ENCODE assay signal across 9 cellular contexts in genomic region chr9:37074790-37075189, GRCh38. TPM values are rescaled to one million over a fixed set of nuclear protein-coding genes. Genes with fewer than 3 reads are reported as not detected.
DNase-seq lines count a peak whose midpoint lies in the region; ATAC-seq and TF ChIP-seq lines count a peak whose summit lies in the region.
"Not testable (repeated sequence)": the region's sequence is repeated elsewhere in the genome, so short reads cannot be mapped to it uniquely, and the experiment has no call there.
"Had no signal": no experiment of that assay in that cellular context is flagged by ENCODE, and none has a peak within 500 bp of the region (broad histone marks: within the 10 kb centered on the region; RNA-seq: fewer than 3 reads in every experiment).

No MANE protein-coding gene starts in this region.

- not testable (repeated sequence) for H3K9me3 Mint-ChIP-seq in activated naive CD8-positive, alpha-beta T cell treated with anti-CD3 and anti-CD28 coated beads, Interleukin-2, amount 50 U/mL, for 24 hours

- H3K4me1 ChIP-seq in DOHH2 (ENCODE audit: control insufficient read depth, low read length) (peaks cover 87% of the 10 kb centered on the region), OCI-LY1 (ENCODE audit: insufficient read depth, low read length, severe bottlenecking) (peaks cover 63% of the 10 kb centered on the region)
- not testable (repeated sequence) for H3K4me1 ChIP-seq in neuronal stem cell (ENCODE audit: control insufficient read depth in 2 of 2, insufficient read depth in 1 of 2, low read depth in 1 of 2, low read length in 2 of 2)

- H3F3A ChIP-seq in DOHH2 (ENCODE audit: control insufficient read depth, insufficient read depth) = peaks cover 41% of the 10 kb centered on the region
- not testable (repeated sequence) for H3F3A ChIP-seq in OCI-LY1 (ENCODE audit: insufficient read depth, low read length)

- peak overlapping the region; percentile 62 for H3K4me3 ChIP-seq in DOHH2 (ENCODE audit: low read length)
- H3K4me3 ChIP-seq in OCI-LY1 (ENCODE audit: low read depth, low read length, poor library complexity, severe bottlenecking); neuronal stem cell (ENCODE audit: low read length in 2 of 2): not testable (repeated sequence)

- not testable (repeated sequence) for H2BK12ac ChIP-seq in neuronal stem cell (ENCODE audit: low read length)

- H3K79me1 ChIP-seq in neuronal stem cell (ENCODE audit: low read depth, low read length) = not testable (repeated sequence)

- H3K23ac ChIP-seq in neuronal stem cell (ENCODE audit: low read depth, low read length, poor library complexity) = not testable (repeated sequence)

- H3K79me2 ChIP-seq in DOHH2 (ENCODE audit: control insufficient read depth, low read length) = peaks cover 21% of the 10 kb centered on the region
- not testable (repeated sequence) for H3K79me2 ChIP-seq in OCI-LY1 (ENCODE audit: insufficient read depth, low read length)

- H3K9me3 ChIP-seq in DOHH2 (ENCODE audit: control insufficient read depth, insufficient read depth, low read length); OCI-LY1 (ENCODE audit: low read length); neuronal stem cell (replicated peaks in 1 of 2; ENCODE audit: control insufficient read depth in 2 of 2, insufficient read depth in 1 of 2, low read depth in 1 of 2, low read length in 2 of 2): not testable (repeated sequence)

- not testable (repeated sequence) for DNase-seq in activated naive CD8-positive, alpha-beta T cell treated with anti-CD3 and anti-CD28 coated beads, Interleukin-2, amount 50 U/mL, for 24 hours; neuronal stem cell (ENCODE audit: low spot score)

- not testable (repeated sequence) for H3K14ac ChIP-seq in neuronal stem cell (ENCODE audit: low read length)

- not testable (repeated sequence) for H2AFZ ChIP-seq in OCI-LY1 (ENCODE audit: low read length)
- peak overlapping the region; percentile 62 for H2AFZ ChIP-seq in neuronal stem cell (ENCODE audit: low read length)

- H3K27ac ChIP-seq in DOHH2 (ENCODE audit: low read depth, low read length) (peak overlapping the region; percentile 97), OCI-LY1 (ENCODE audit: low read depth, low read length, poor library complexity, severe bottlenecking) (peak overlapping the region; percentile 100)
- H3K27ac ChIP-seq in neuronal stem cell (replicated peaks; ENCODE audit: low read length) = not testable (repeated sequence)

- peaks cover 19% of the 10 kb centered on the region for H3K4me1 Mint-ChIP-seq in activated naive CD8-positive, alpha-beta T cell treated with anti-CD3 and anti-CD28 coated beads, Interleukin-2, amount 50 U/mL, for 24 hours

- not testable (repeated sequence) for H3K27me3 ChIP-seq in DOHH2 (ENCODE audit: control insufficient read depth, low read length); OCI-LY1 (ENCODE audit: insufficient read depth, low read length); neuronal stem cell (ENCODE audit: control insufficient read depth in 3 of 3, insufficient read depth in 3 of 3, low read depth in 1 of 3, low read length in 3 of 3)

- H3K4me2 ChIP-seq in DOHH2 (ENCODE audit: low read length) = peak overlapping the region; percentile 86
- H3K4me2 ChIP-seq in OCI-LY1 (ENCODE audit: low read length) = peak overlapping the region; percentile 65
- H3K4me2 ChIP-seq in neuronal stem cell (ENCODE audit: insufficient read depth, low read length, poor library complexity, severe bottlenecking) = not testable (repeated sequence)

- TF ChIP-seq CTCF in DOHH2 (IDR thresholded peaks at IDR 0.05; ENCODE audit: low read depth, low read length, poor library complexity, severe bottlenecking); OCI-LY1 (IDR thresholded peaks at IDR 0.05; ENCODE audit: low read length): not testable (repeated sequence)

- H4K20me1 ChIP-seq in DOHH2 (ENCODE audit: control insufficient read depth, insufficient read depth, low read depth, low read length); OCI-LY1 (ENCODE audit: insufficient read depth, low read length): not testable (repeated sequence)

- H2BK120ac ChIP-seq in neuronal stem cell (ENCODE audit: low read depth, low read length) = not testable (repeated sequence)

- no CpG with 5 or more reads among the region's 4 CpGs for WGBS in neuronal stem cell (ENCODE audit: extremely low coverage in 2 of 2, insufficient read length in 2 of 2, insufficient replicate concordance in 1 of 2), 2 donors

- not testable (repeated sequence) for H3K9me2 ChIP-seq in DOHH2 (replicated peaks; ENCODE audit: control insufficient read depth, low read length); OCI-LY1 (ENCODE audit: low read depth, low read length)

- ATAC-seq in GM18511 (IDR thresholded peaks at IDR 0.05; ENCODE audit: unreplicated experiment) (peak; percentile 42), GM19455 (IDR thresholded peaks at IDR 0.05; ENCODE audit: unreplicated experiment) (peak; percentile 41), HG02852 (IDR thresholded peaks at IDR 0.05; ENCODE audit: unreplicated experiment) (peak; percentile 40), HG03432 (IDR thresholded peaks at IDR 0.05; ENCODE audit: unreplicated experiment) (peak; percentile 46)
- ATAC-seq in activated naive CD8-positive, alpha-beta T cell treated with anti-CD3 and anti-CD28 coated beads, Interleukin-2, amount 50 U/mL, for 24 hours = not testable (repeated sequence)

- peak overlapping the region; percentile 70 for H3K9ac ChIP-seq in OCI-LY1 (ENCODE audit: low read length)
- H3K9ac ChIP-seq in neuronal stem cell (ENCODE audit: low read depth, low read length, poor library complexity) = not testable (repeated sequence)

- H2BK5ac ChIP-seq in neuronal stem cell (ENCODE audit: low read length) = not testable (repeated sequence)

- H3K4ac ChIP-seq in neuronal stem cell (ENCODE audit: low read length) = not testable (repeated sequence)

- H3K36me3 ChIP-seq in DOHH2 (ENCODE audit: control insufficient read depth, low read length); OCI-LY1 (ENCODE audit: insufficient read depth, low read length); neuronal stem cell (replicated peaks in 1 of 2; ENCODE audit: control insufficient read depth in 2 of 2, insufficient read depth in 2 of 2, low read length in 2 of 2): not testable (repeated sequence)

- not testable (repeated sequence) for H4K91ac ChIP-seq in neuronal stem cell (ENCODE audit: low read depth, low read length, poor library complexity)

- H2BK15ac ChIP-seq in neuronal stem cell (ENCODE audit: low read length) = not testable (repeated sequence)

- H4K8ac ChIP-seq in neuronal stem cell (ENCODE audit: low read depth, low read length) = not testable (repeated sequence)

- not testable (repeated sequence) for H3K4me3 Mint-ChIP-seq in activated naive CD8-positive, alpha-beta T cell treated with anti-CD3 and anti-CD28 coated beads, Interleukin-2, amount 50 U/mL, for 24 hours

- H3K27me3 Mint-ChIP-seq in activated naive CD8-positive, alpha-beta T cell treated with anti-CD3 and anti-CD28 coated beads, Interleukin-2, amount 50 U/mL, for 24 hours = not testable (repeated sequence)

- H3K18ac ChIP-seq in neuronal stem cell (ENCODE audit: low read length) = not testable (repeated sequence)

- H2AK5ac ChIP-seq in neuronal stem cell (ENCODE audit: low read depth, low read length) = not testable (repeated sequence)

- peak overlapping the region; percentile 41 for H3K27ac Mint-ChIP-seq in activated naive CD8-positive, alpha-beta T cell treated with anti-CD3 and anti-CD28 coated beads, Interleukin-2, amount 50 U/mL, for 24 hours

- not testable (repeated sequence) for H3K36me3 Mint-ChIP-seq in activated naive CD8-positive, alpha-beta T cell treated with anti-CD3 and anti-CD28 coated beads, Interleukin-2, amount 50 U/mL, for 24 hours (ENCODE audit: low read depth)

RNA-seq across cellular contexts. Expression of gene PAX5, which starts 40.7 kb away (rescaled TPM):
- not detected for polyA plus RNA-seq in neuronal stem cell (2013, experiment 1 of 2)
- polyA plus RNA-seq in neuronal stem cell (2013, experiment 2 of 2) = under 0.01 TPM
- polyA plus RNA-seq: IMR-90 had no signal

RNA-seq across cellular contexts. Expression of gene ZCCHC7, which starts 45.6 kb away (rescaled TPM):
- polyA plus RNA-seq in neuronal stem cell (2013, experiment 1 of 2) = 34.8 TPM
- polyA plus RNA-seq in neuronal stem cell (2013, experiment 2 of 2) = 35.4 TPM
